ENCODE assay signal across 8 cellular contexts in the genomic region with DNA sequence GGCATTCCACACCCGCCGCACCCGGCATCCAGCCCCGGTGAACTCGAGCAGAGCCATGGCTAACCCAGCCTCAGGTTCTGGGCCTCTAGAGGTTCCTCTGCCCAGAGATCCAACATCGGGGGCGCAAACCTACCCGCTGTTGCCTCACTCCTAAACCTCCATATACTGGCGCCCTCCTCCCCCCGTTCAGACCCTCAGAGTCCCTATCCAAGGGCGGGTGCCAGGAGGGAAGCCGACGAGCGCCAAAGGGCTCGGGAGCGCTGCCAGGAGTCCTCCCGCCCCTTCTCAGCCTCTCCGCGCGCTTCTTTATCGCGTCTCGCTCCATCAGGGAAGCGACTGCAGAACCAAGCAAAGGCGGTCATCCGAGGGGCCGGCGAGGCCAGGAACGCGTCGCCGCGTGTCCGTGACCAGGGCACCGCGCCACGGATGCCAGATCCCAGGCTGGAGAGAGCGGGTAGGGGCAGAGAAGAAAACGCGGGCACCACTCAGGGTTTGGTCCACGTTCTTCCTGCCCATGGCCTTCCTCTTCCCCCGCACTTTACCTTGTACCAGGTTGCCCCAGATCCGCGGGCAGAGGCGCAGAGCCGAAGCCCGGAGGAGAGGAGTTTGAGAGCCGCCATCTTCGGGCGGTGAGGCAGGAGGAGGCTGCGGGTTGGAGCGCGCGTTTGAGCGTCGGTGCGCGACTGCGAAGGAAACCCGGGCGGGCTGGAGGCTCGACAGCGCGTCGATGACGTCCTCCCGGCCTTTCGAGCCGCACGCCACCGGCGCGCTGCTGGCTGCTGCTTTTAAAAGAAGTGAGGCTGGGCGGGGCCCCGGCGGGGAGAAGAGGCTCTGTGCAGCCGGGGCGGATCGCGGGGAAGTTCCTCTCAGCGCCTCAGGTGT.
DNase-seq lines count a peak whose midpoint lies in the region; ATAC-seq and TF ChIP-seq lines count a peak whose summit lies in the region.

OXCT1 (minus strand) TSS at position 687 of the 882 bp plus-strand sequence; CDS start at position 620, 67 bp downstream.

- DNase-seq in NCI-H2171 (lab: John Stamatoyannopoulos, UW) (peak; percentile 95), cardiac fibroblast (ENCODE audit: low read depth in 2 of 2) (peak; percentile 81 to 83), inferior parietal cortex (ENCODE audit: extremely low spot score) (peak; percentile 67)
- DNase-seq in stimulated activated CD4-positive, alpha-beta T cell treated with anti-CD3 and anti-CD28 coated beads, Interleukin-12 subunit alpha, Interleukin-12 subunit beta, amount 100 ng/mL, for 24 hours (ENCODE audit: low read depth in 2 of 2), result peak; percentile 87 to 89

- no peak for TF ChIP-seq CTCF in WI38 (IDR thresholded peaks at IDR 0.05; ENCODE audit: low read depth, low read length)
- no peak for TF ChIP-seq CTCF in cardiac fibroblast (IDR thresholded peaks at IDR 0.05; ENCODE audit: low read depth, low read length)

- no peaks in the 10 kb centered on the region for H3K27me3 ChIP-seq in ACC112 (ENCODE audit: insufficient read depth, low read length)

- ATAC-seq in GM18868 (IDR thresholded peaks at IDR 0.05; ENCODE audit: unreplicated experiment) (peak; percentile 93), HG03103 (IDR thresholded peaks at IDR 0.05; ENCODE audit: low read depth, unreplicated experiment) (peak; percentile 90)

- peak within 1 kb of the TSS; percentile 90 for H2AFZ ChIP-seq in ACC112 (ENCODE audit: low read length, unreplicated experiment)

- peak within 1 kb of the TSS; percentile 64 for H3K27ac ChIP-seq in ACC112 (ENCODE audit: low read depth, low read length)

- peak within 1 kb of the TSS; percentile 89 for H3K4me3 ChIP-seq in ACC112 (ENCODE audit: low read depth, low read length)
- H3K4me3 ChIP-seq in WI38 (ENCODE audit: low read depth, low read length), result peak within 1 kb of the TSS; percentile 70
- peak within 1 kb of the TSS; percentile 81 to 92 for H3K4me3 ChIP-seq in cardiac fibroblast (replicated peaks in 1 of 2; ENCODE audit: low read depth in 2 of 2, low read length in 2 of 2)

- H3K79me2 ChIP-seq in ACC112 (ENCODE audit: control insufficient read depth, insufficient read depth, low read length, unreplicated experiment), result peaks cover 39% of the 10 kb centered on the region

- peaks cover 22% of the 10 kb centered on the region for H3K4me1 ChIP-seq in ACC112 (ENCODE audit: control insufficient read depth, insufficient read depth, low read length, unreplicated experiment)

- H3K36me3 ChIP-seq in ACC112 (ENCODE audit: insufficient read depth, low read length), result no peaks in the 10 kb centered on the region

Comparison
In these comparisons a context has a peak if more than half of its experiments do, and no peak if none do; other contexts are left out.
1. Peak in every context shown above with its lines: DNase-seq, ATAC-seq, H3K4me3 ChIP-seq and H3K27ac ChIP-seq.